In genomic region chr16:2778692-2778958, GRCh38 we compare ENCODE assay signal across 6 cellular contexts. TPM values are rescaled to one million over a fixed set of nuclear protein-coding genes. Genes with fewer than 3 reads are reported as not detected.
A peak's percentile ranks its signal among the peaks of the same experiment; 100 is the strongest.
DNase-seq lines count a peak whose midpoint lies in the region; ATAC-seq and TF ChIP-seq lines count a peak whose summit lies in the region.

No MANE protein-coding gene starts in this region.

- H3K36me3 ChIP-seq in DND-41 (ENCODE audit: insufficient read depth, low read length), result peaks cover 19% of the 10 kb centered on the region
- peaks cover 0 to 26% (median 0%) of the 10 kb centered on the region in 3 experiments for H3K36me3 ChIP-seq in naive thymus-derived CD4-positive, alpha-beta T cell (ENCODE audit: control insufficient read depth in 2 of 3, insufficient read depth in 3 of 3, low read length in 3 of 3)

- H3K4me1 ChIP-seq in DND-41 (ENCODE audit: insufficient read depth, low read length), result peaks cover 34% of the 10 kb centered on the region
- H3K4me1 ChIP-seq in naive thymus-derived CD4-positive, alpha-beta T cell (ENCODE audit: control insufficient read depth in 2 of 2, insufficient read depth in 2 of 2, low read length in 2 of 2), result peaks cover 19 to 24% of the 10 kb centered on the region in 2 donors

- no peaks in the 10 kb centered on the region for H3K9me3 Mint-ChIP-seq in activated CD8-positive, alpha-beta T cell treated with anti-CD3 and anti-CD28 coated beads for 36 hours
- H3K9me3 Mint-ChIP-seq in naive thymus-derived CD4-positive, alpha-beta T cell, result no peaks in the 10 kb centered on the region

- H3K27me3 Mint-ChIP-seq in activated CD8-positive, alpha-beta T cell treated with anti-CD3 and anti-CD28 coated beads for 36 hours, result no peaks in the 10 kb centered on the region
- no peaks in the 10 kb centered on the region for H3K27me3 Mint-ChIP-seq in naive thymus-derived CD4-positive, alpha-beta T cell

- peak overlapping the region; percentile 90 for H3K4me3 Mint-ChIP-seq in activated CD8-positive, alpha-beta T cell treated with anti-CD3 and anti-CD28 coated beads for 36 hours
- peak overlapping the region; percentile 91 to 97 (median 95) for H3K4me3 Mint-ChIP-seq in naive thymus-derived CD4-positive, alpha-beta T cell

- H3K79me2 ChIP-seq in DND-41 (ENCODE audit: insufficient read depth, low read length), result peaks cover 46% of the 10 kb centered on the region

- POLR2A ChIA-PET in activated CD8-positive, alpha-beta T cell treated with anti-CD3 and anti-CD28 coated beads for 36 hours (lab: Charles Lee), result interaction anchor here (0.8 to 8.7 kb wide), 8 partner anchors 10 to 104 kb away, joined by 3 to 80 read pairs (median 8); partner anchors contain the start of genes FLYWCH2, KCTD5 and SRRM2
- POLR2A ChIA-PET in naive thymus-derived CD4-positive, alpha-beta T cell (lab: Charles Lee), result interaction anchor here (0.6 to 3.2 kb wide), 16 partner anchors 9 to 814 kb away, joined by 3 to 66 read pairs (median 3); partner anchors contain the start of genes ATP6V0C, FLYWCH2, KCTD5 and PRSS33

- peak overlapping the region; percentile 92 for H3K4me2 ChIP-seq in DND-41 (ENCODE audit: insufficient read depth, low read length)

- H3K27me3 ChIP-seq in DND-41 (ENCODE audit: insufficient read depth, low read length, poor library complexity), result no peaks in the 10 kb centered on the region
- H3K27me3 ChIP-seq in naive thymus-derived CD4-positive, alpha-beta T cell (ENCODE audit: control insufficient read depth in 2 of 2, insufficient read depth in 2 of 2, low read length in 2 of 2), result no peaks in the 10 kb centered on the region

- intact Hi-C loops in activated CD8-positive, alpha-beta T cell treated with anti-CD3 and anti-CD28 coated beads for 36 hours (cut with micrococcal nuclease), result no loop called here
- intact Hi-C loops in naive thymus-derived CD4-positive, alpha-beta T cell (cut with micrococcal nuclease), result loop anchor here (5.0 to 10.0 kb wide), 5 partner anchors 89 to 621 kb away; partner anchors contain the start of genes FLYWCH2 (in 1 of the 2), RNPS1 (in 1 of the 2), TRAF7 (in 1 of the 2) and ZNF213 (in 1 of the 2)

- H3K9me3 ChIP-seq in DND-41 (ENCODE audit: insufficient read depth, low read length, severe bottlenecking), result no peaks in the 10 kb centered on the region
- H3K9me3 ChIP-seq in naive thymus-derived CD4-positive, alpha-beta T cell (ENCODE audit: control insufficient read depth in 2 of 3, low read length in 3 of 3), result no peaks in the 10 kb centered on the region

- DNase-seq in DND-41 (no peak), NCI-H524 treated with DMSO at 0.1 percent for 48 hours (lab: John Stamatoyannopoulos, UW) (no peak), AG08395 (ENCODE audit: low spot score) (no peak)
- no peak for DNase-seq in activated CD8-positive, alpha-beta T cell treated with anti-CD3 and anti-CD28 coated beads for 36 hours
- DNase-seq in naive thymus-derived CD4-positive, alpha-beta T cell, result no peak

- peak overlapping the region; percentile 99 for H3K9ac ChIP-seq in DND-41 (ENCODE audit: low read depth, low read length)

- CTCF ChIA-PET in activated CD8-positive, alpha-beta T cell treated with anti-CD3 and anti-CD28 coated beads for 36 hours (lab: Charles Lee), result interaction anchor here (1.1 kb wide), 1 partner anchor 89 kb away, joined by 3 read pairs; no protein-coding TSS in a partner anchor
- CTCF ChIA-PET in naive thymus-derived CD4-positive, alpha-beta T cell (lab: Charles Lee), result no interaction called here

- H3K4me3 ChIP-seq in DND-41 (ENCODE audit: low read depth in 1 of 2, low read length in 2 of 2), result peak overlapping the region; percentile 64 to 86; a peak in 3 of 4 replicates
- peak overlapping the region; percentile 93 for H3K4me3 ChIP-seq in naive thymus-derived CD4-positive, alpha-beta T cell (ENCODE audit: low read length)

- peaks cover 24% of the 10 kb centered on the region for H4K20me1 ChIP-seq in DND-41 (ENCODE audit: insufficient read depth, low read length)

- peak overlapping the region; percentile 98 for H3K27ac Mint-ChIP-seq in activated CD8-positive, alpha-beta T cell treated with anti-CD3 and anti-CD28 coated beads for 36 hours
- peak overlapping the region; percentile 96 to 99 (median 98) for H3K27ac Mint-ChIP-seq in naive thymus-derived CD4-positive, alpha-beta T cell

- H2AFZ ChIP-seq in DND-41 (ENCODE audit: low read depth, low read length), result no peak overlapping the region

- no peak for ATAC-seq in DND-41 (ENCODE audit: insufficient read depth, low read depth)
- no peak for ATAC-seq in activated CD8-positive, alpha-beta T cell treated with anti-CD3 and anti-CD28 coated beads for 36 hours
- no peak for ATAC-seq in naive thymus-derived CD4-positive, alpha-beta T cell
- no peak for ATAC-seq in HG03045 (IDR thresholded peaks at IDR 0.05; ENCODE audit: unreplicated experiment)

- H3K36me3 Mint-ChIP-seq in activated CD8-positive, alpha-beta T cell treated with anti-CD3 and anti-CD28 coated beads for 36 hours (ENCODE audit: low read depth), result peaks cover 20% of the 10 kb centered on the region
- H3K36me3 Mint-ChIP-seq in naive thymus-derived CD4-positive, alpha-beta T cell, result peaks cover 0 to 2% (median 0%) of the 10 kb centered on the region in 5 donors

- H3K4me1 Mint-ChIP-seq in activated CD8-positive, alpha-beta T cell treated with anti-CD3 and anti-CD28 coated beads for 36 hours (ENCODE audit: low read depth), result peaks cover 21% of the 10 kb centered on the region
- H3K4me1 Mint-ChIP-seq in naive thymus-derived CD4-positive, alpha-beta T cell, result peaks cover 14 to 43% (median 34%) of the 10 kb centered on the region in 7 donors

- peak overlapping the region; percentile 98 for H3K27ac ChIP-seq in DND-41 (ENCODE audit: low read length)
- H3K27ac ChIP-seq in naive thymus-derived CD4-positive, alpha-beta T cell (ENCODE audit: low read depth, low read length), result peak overlapping the region; percentile 99

- no peak for TF ChIP-seq CTCF in DND-41 (IDR thresholded peaks at IDR 0.05; ENCODE audit: borderline replicate concordance, extremely low read depth, low read length, poor library complexity, severe bottlenecking)
- no peak for TF ChIP-seq CTCF in activated CD8-positive, alpha-beta T cell treated with anti-CD3 and anti-CD28 coated beads for 36 hours (IDR thresholded peaks at IDR 0.05)

RNA-seq across cellular contexts. Expression of gene ELOB, which starts 1.5 kb away (rescaled TPM):
- total RNA-seq in activated CD8-positive, alpha-beta T cell treated with anti-CD3 and anti-CD28 coated beads for 36 hours, result 100 to 1,000 TPM; 174 to 178 TPM
- total RNA-seq in naive thymus-derived CD4-positive, alpha-beta T cell, result 100 to 1,000 TPM in 2 of 5 experiments, 10 to 100 TPM in 3; 65.3 to 242 (median 99.3) TPM
- 100 to 1,000 TPM; 136 to 252 TPM for polyA plus RNA-seq in naive thymus-derived CD4-positive, alpha-beta T cell

RNA-seq across cellular contexts. Expression of gene PRSS33, which starts 8.7 kb away (rescaled TPM):
- total RNA-seq in activated CD8-positive, alpha-beta T cell treated with anti-CD3 and anti-CD28 coated beads for 36 hours, result under 1 TPM in 1 of 2 experiments, not detected in 1; 0.29 TPM
- total RNA-seq in naive thymus-derived CD4-positive, alpha-beta T cell, result under 1 TPM in 1 of 5 experiments, not detected in 4; 0.19 TPM
- polyA plus RNA-seq in naive thymus-derived CD4-positive, alpha-beta T cell, result not detected

RNA-seq across cellular contexts. Expression of gene PRSS41, which starts 19.6 kb away (rescaled TPM):
- not detected for total RNA-seq in activated CD8-positive, alpha-beta T cell treated with anti-CD3 and anti-CD28 coated beads for 36 hours
- not detected for total RNA-seq in naive thymus-derived CD4-positive, alpha-beta T cell
- not detected for polyA plus RNA-seq in naive thymus-derived CD4-positive, alpha-beta T cell

RNA-seq across cellular contexts. Expression of gene SRRM2, which starts 26.2 kb away (rescaled TPM):
- 100 to 1,000 TPM; 518 to 561 TPM for total RNA-seq in activated CD8-positive, alpha-beta T cell treated with anti-CD3 and anti-CD28 coated beads for 36 hours
- 1,000 to 10,000 TPM in 4 of 5 experiments, 100 to 1,000 TPM in 1; 590 to 1,259 (median 1,020) TPM for total RNA-seq in naive thymus-derived CD4-positive, alpha-beta T cell
- 100 to 1,000 TPM in 1 of 2 donors, 10 to 100 TPM in 1; 52.1 to 119 TPM for polyA plus RNA-seq in naive thymus-derived CD4-positive, alpha-beta T cell

RNA-seq across cellular contexts. Expression of gene PRSS21, which starts 38.4 kb away (rescaled TPM):
- 10 to 100 TPM; 11.3 to 12.5 TPM for total RNA-seq in activated CD8-positive, alpha-beta T cell treated with anti-CD3 and anti-CD28 coated beads for 36 hours
- 1 to 10 TPM in 4 of 5 experiments, not detected in 1; 1.1 to 7.9 (median 1.4) TPM for total RNA-seq in naive thymus-derived CD4-positive, alpha-beta T cell
- polyA plus RNA-seq in naive thymus-derived CD4-positive, alpha-beta T cell, result 10 to 100 TPM in 1 of 2 donors, 1 to 10 TPM in 1; 1.9 to 11.2 TPM
